ENCODE assay signal across 8 cellular contexts in genomic region chr9:38423939-38424843, GRCh38. TPM values are rescaled to one million over a fixed set of nuclear protein-coding genes. Genes with fewer than 3 reads are reported as not detected.
A peak's percentile ranks its signal among the peaks of the same experiment; 100 is the strongest.
DNase-seq lines count a peak whose midpoint lies in the region; ATAC-seq and TF ChIP-seq lines count a peak whose summit lies in the region.

Gene IGFBPL1, minus strand, starts transcription at chr9:38424454. Its CDS starts 30 bp downstream, at chr9:38424424.

- peak within 1 kb of the TSS in 7 of 8 donors; percentile 27 to 72 (median 63) for H3K4me3 Mint-ChIP-seq in CD4-positive, alpha-beta memory T cell
- H3K4me3 Mint-ChIP-seq in neural progenitor cell: peak within 1 kb of the TSS; percentile 89

- no peak within 1 kb of the TSS for H3K27ac ChIP-seq in CD4-positive, alpha-beta memory T cell (ENCODE audit: low read depth, low read length)
- no peak within 1 kb of the TSS for H3K27ac ChIP-seq in RWPE1
- no peak within 1 kb of the TSS for H3K27ac ChIP-seq in neural progenitor cell

- H3K36me3 ChIP-seq in CD4-positive, alpha-beta memory T cell (ENCODE audit: insufficient read depth, low read length): no peaks in the 10 kb centered on the region
- no peaks in the 10 kb centered on the region for H3K36me3 ChIP-seq in neural progenitor cell

- peaks cover 0 to 2% (median 0%) of the 10 kb centered on the region in 8 donors for H3K9me3 Mint-ChIP-seq in CD4-positive, alpha-beta memory T cell
- H3K9me3 Mint-ChIP-seq in neural progenitor cell: no peaks in the 10 kb centered on the region

- intact Hi-C loops in CD4-positive, alpha-beta memory T cell (cut with micrococcal nuclease): no loop called here

- H3F3A ChIP-seq in neural progenitor cell (ENCODE audit: low read depth): peaks cover 41% of the 10 kb centered on the region

- no peak within 1 kb of the TSS for H3K9ac ChIP-seq in neural progenitor cell

- peaks cover 3% of the 10 kb centered on the region for H3K27me3 ChIP-seq in CD4-positive, alpha-beta memory T cell (ENCODE audit: insufficient read depth, low read length)
- H3K27me3 ChIP-seq in neural progenitor cell: peaks cover 50% of the 10 kb centered on the region

- H2AFZ ChIP-seq in neural progenitor cell (replicated peaks): peak within 1 kb of the TSS; percentile 92

- peaks cover 5% of the 10 kb centered on the region for H3K4me1 ChIP-seq in CD4-positive, alpha-beta memory T cell (ENCODE audit: insufficient read depth, low read length)
- H3K4me1 ChIP-seq in neural progenitor cell: peaks cover 25% of the 10 kb centered on the region

- no peak for DNase-seq in CD4-positive, alpha-beta memory T cell
- peak; percentile 65 for DNase-seq in RWPE1 (ENCODE audit: low spot score)
- DNase-seq in fibroblast of the aortic adventitia (ENCODE audit: low read depth): no peak
- DNase-seq in neural progenitor cell (ENCODE audit: low spot score): peak; percentile 88
- DNase-seq in SKM-1 (lab: John Stamatoyannopoulos, UW; ENCODE audit: unreplicated experiment): no peak

- peaks cover 5% of the 10 kb centered on the region for H4K20me1 ChIP-seq in neural progenitor cell (ENCODE audit: low read depth)

- H3K27ac Mint-ChIP-seq in CD4-positive, alpha-beta memory T cell: no peak within 1 kb of the TSS
- H3K27ac Mint-ChIP-seq in neural progenitor cell: peak within 1 kb of the TSS; percentile 26

- H3K27me3 Mint-ChIP-seq in CD4-positive, alpha-beta memory T cell: peaks cover 31 to 33% of the 10 kb centered on the region in 2 donors
- H3K27me3 Mint-ChIP-seq in neural progenitor cell (ENCODE audit: insufficient read depth, low read depth): peaks cover 7% of the 10 kb centered on the region

- no peak for TF ChIP-seq CTCF in RWPE1 (conservative IDR thresholded peaks at IDR 0.05; ENCODE audit: low read depth)
- no peak for TF ChIP-seq CTCF in fibroblast of the aortic adventitia (IDR thresholded peaks at IDR 0.05; ENCODE audit: insufficient read depth, low read length)
- no peak for TF ChIP-seq CTCF in neural progenitor cell (IDR thresholded peaks at IDR 0.05)

- no peaks in the 10 kb centered on the region for H3K79me2 ChIP-seq in neural progenitor cell (ENCODE audit: low read depth)

- ATAC-seq in GM19452 (IDR thresholded peaks at IDR 0.05; ENCODE audit: unreplicated experiment) (peak; percentile 48), GM19455 (IDR thresholded peaks at IDR 0.05; ENCODE audit: unreplicated experiment) (no peak), HG02588 (IDR thresholded peaks at IDR 0.05; ENCODE audit: unreplicated experiment) (no peak)

- CTCF ChIA-PET in CD4-positive, alpha-beta memory T cell (lab: Charles Lee; ENCODE audit: partially characterized antibody): no interaction called here
- CTCF ChIA-PET in RWPE1 (lab: Yijun Ruan, JAX): no interaction called here

- POLR2A ChIA-PET in CD4-positive, alpha-beta memory T cell (lab: Charles Lee; ENCODE audit: partially characterized antibody): no interaction called here
- POLR2A ChIA-PET in RWPE1 (lab: Yijun Ruan, JAX; ENCODE audit: low non-redundant PET): no interaction called here

- peaks cover 0 to 15% (median 4%) of the 10 kb centered on the region in 4 donors for H3K4me1 Mint-ChIP-seq in CD4-positive, alpha-beta memory T cell
- H3K4me1 Mint-ChIP-seq in neural progenitor cell: peaks cover 56% of the 10 kb centered on the region

- H3K9me3 ChIP-seq in CD4-positive, alpha-beta memory T cell (ENCODE audit: control insufficient read depth in 1 of 2, low read length in 2 of 2): no peaks in the 10 kb centered on the region
- H3K9me3 ChIP-seq in neural progenitor cell (ENCODE audit: low read depth): no peaks in the 10 kb centered on the region

- no peaks in the 10 kb centered on the region for H3K36me3 Mint-ChIP-seq in CD4-positive, alpha-beta memory T cell
- peaks cover 2% of the 10 kb centered on the region for H3K36me3 Mint-ChIP-seq in neural progenitor cell

- H3K4me2 ChIP-seq in neural progenitor cell: peak within 1 kb of the TSS; percentile 78

- H3K4me3 ChIP-seq in CD4-positive, alpha-beta memory T cell (ENCODE audit: low read length in 2 of 2): no peak within 1 kb of the TSS
- peak within 1 kb of the TSS; percentile 25 for H3K4me3 ChIP-seq in fibroblast of the aortic adventitia (ENCODE audit: low read depth, low read length)
- peak within 1 kb of the TSS; percentile 44 for H3K4me3 ChIP-seq in neural progenitor cell

RNA-seq across cellular contexts. Expression of gene IGFBPL1, which starts in this region (rescaled TPM):
- not detected for total RNA-seq in CD4-positive, alpha-beta memory T cell
- not detected for polyA plus RNA-seq in CD4-positive, alpha-beta memory T cell
- total RNA-seq in fibroblast of the aortic adventitia (ENCODE audit: low replicate concordance) (not detected in 2 replicates), neural progenitor cell (ENCODE audit: low replicate concordance) (26.6 and 43.2 TPM in 2 replicates)

Comparison
In these comparisons a context has a peak if more than half of its experiments do, and no peak if none do; other contexts are left out.
1. RNA of gene IGFBPL1 (total RNA-seq): 26.6 to 43.2 TPM in neural progenitor cell; not detected in CD4-positive, alpha-beta memory T cell and not detected in fibroblast of the aortic adventitia; every median in the first group is over 10 times any median in the second.
2. DNase-seq: peak in RWPE1 (single experiment) and neural progenitor cell (single experiment); none in CD4-positive, alpha-beta memory T cell (0 of 5), fibroblast of the aortic adventitia (single experiment) and SKM-1 (single experiment).
3. H3K4me3 ChIP-seq: peak in fibroblast of the aortic adventitia (single experiment) and neural progenitor cell (single experiment); none in CD4-positive, alpha-beta memory T cell (0 of 2).